ENCODE assay signal across 8 cellular contexts in genomic region chr2:66495788-66496640, GRCh38.
DNase-seq lines count a peak whose midpoint lies in the region; ATAC-seq and TF ChIP-seq lines count a peak whose summit lies in the region.

No MANE protein-coding gene starts in this region.

- WGBS in thyroid gland, 2 donors = 59 to 60% methylated on average over 12 to 13 of the region's 13 CpGs

- TF ChIP-seq EP300 in Ishikawa (IDR thresholded peaks at IDR 0.05; ENCODE audit: borderline replicate concordance) = no peak

- DNase-seq in brain microvascular endothelial cell (peak; percentile 48), kidney epithelial cell (ENCODE audit: low read depth) (peak; percentile 55), thyroid gland (peak; percentile 5 to 8), MM.1S (no peak)
- no peak for DNase-seq in activated CD4-positive, alpha-beta T cell treated with anti-CD3 and anti-CD28 coated beads for 48 hours
- no peak for DNase-seq in effector memory CD4-positive, alpha-beta T cell

- no peaks in the 10 kb centered on the region for H3K9me3 ChIP-seq in thyroid gland
- no peaks in the 10 kb centered on the region for H3K9me3 ChIP-seq in effector memory CD4-positive, alpha-beta T cell (ENCODE audit: control insufficient read depth, low read length)
- H3K9me3 ChIP-seq in MM.1S (replicated peaks; ENCODE audit: insufficient read depth, low read length) = no peaks in the 10 kb centered on the region

- H3K27me3 ChIP-seq in brain microvascular endothelial cell (replicated peaks) (no peaks in the 10 kb centered on the region), kidney epithelial cell (ENCODE audit: control insufficient read depth, insufficient read depth, low read length) (no peaks in the 10 kb centered on the region), thyroid gland (no peaks in the 10 kb centered on the region), MM.1S (replicated peaks; ENCODE audit: insufficient read depth, low read length) (no peaks in the 10 kb centered on the region)
- no peaks in the 10 kb centered on the region for H3K27me3 ChIP-seq in effector memory CD4-positive, alpha-beta T cell (replicated peaks; ENCODE audit: control insufficient read depth, insufficient read depth, low read length, poor library complexity, severe bottlenecking)

- H3K4me2 ChIP-seq in MM.1S (ENCODE audit: low read depth, low read length) = no peak overlapping the region

- no peaks in the 10 kb centered on the region for H3F3A ChIP-seq in MM.1S (ENCODE audit: insufficient read depth, low read length)

- in situ Hi-C loops in brain microvascular endothelial cell (cut with HindIII; ENCODE audit: low pct_ligation_motif_present, low sequenced_read_pairs) = no loop called here

- intact Hi-C loops in thyroid gland (cut with DNase I) = no loop called here

- no peak overlapping the region for H3K4me3 ChIP-seq in brain microvascular endothelial cell (ENCODE audit: low read depth, low read length)
- no peak overlapping the region for H3K4me3 ChIP-seq in kidney epithelial cell (ENCODE audit: low read depth, low read length)
- H3K4me3 ChIP-seq in thyroid gland (replicated peaks in 1 of 3) = no peak overlapping the region
- H3K4me3 ChIP-seq in effector memory CD4-positive, alpha-beta T cell (ENCODE audit: insufficient read depth, low read depth, low read length, poor library complexity, severe bottlenecking) = no peak overlapping the region
- H3K4me3 ChIP-seq in MM.1S (ENCODE audit: low read length) = no peak overlapping the region

- peaks cover 12% of the 10 kb centered on the region; the same call in 1 of the 2 replicates for H3K79me2 ChIP-seq in MM.1S (ENCODE audit: low read length)

- H3K27ac ChIP-seq in brain microvascular endothelial cell (no peak overlapping the region), thyroid gland (no peak overlapping the region), MM.1S (ENCODE audit: low read length) (no peak overlapping the region)
- H3K27ac ChIP-seq in effector memory CD4-positive, alpha-beta T cell (ENCODE audit: insufficient read depth, low read length, poor library complexity, severe bottlenecking) = no peak overlapping the region

- TF ChIP-seq RAD21 in Ishikawa (IDR thresholded peaks at IDR 0.05; ENCODE audit: low read depth) = no peak

- no peak overlapping the region for H2AFZ ChIP-seq in MM.1S (ENCODE audit: low read length)

- TF ChIP-seq CTCF in brain microvascular endothelial cell (IDR thresholded peaks at IDR 0.05; ENCODE audit: low read depth, low read length, missing control alignments) (peak; percentile 54), kidney epithelial cell (IDR thresholded peaks at IDR 0.05; ENCODE audit: insufficient read depth, low read length, poor library complexity, severe bottlenecking) (peak; percentile 18), thyroid gland (IDR thresholded peaks at IDR 0.05) (no peak), MM.1S (IDR thresholded peaks at IDR 0.05; ENCODE audit: low read length) (no peak)

- H3K4me1 ChIP-seq in thyroid gland (peaks cover 0 to 9% of the 10 kb centered on the region in 2 donors), MM.1S (ENCODE audit: low read length) (no peaks in the 10 kb centered on the region)
- H3K4me1 ChIP-seq in effector memory CD4-positive, alpha-beta T cell (ENCODE audit: control insufficient read depth, insufficient read depth, low read length, poor library complexity, severe bottlenecking) = no peaks in the 10 kb centered on the region

- no peaks in the 10 kb centered on the region for H4K20me1 ChIP-seq in MM.1S (ENCODE audit: insufficient read depth, low read length)

- H3K36me3 ChIP-seq in brain microvascular endothelial cell (replicated peaks) = no peaks in the 10 kb centered on the region
- H3K36me3 ChIP-seq in kidney epithelial cell (ENCODE audit: control insufficient read depth, insufficient read depth, low read length) = no peaks in the 10 kb centered on the region
- no peaks in the 10 kb centered on the region for H3K36me3 ChIP-seq in thyroid gland
- no peaks in the 10 kb centered on the region for H3K36me3 ChIP-seq in effector memory CD4-positive, alpha-beta T cell (ENCODE audit: control insufficient read depth, insufficient read depth, low read length)
- no peaks in the 10 kb centered on the region for H3K36me3 ChIP-seq in MM.1S (replicated peaks; ENCODE audit: insufficient read depth, low read length)

- no peak for TF ChIP-seq POLR2A in thyroid gland (IDR thresholded peaks at IDR 0.05)

- H3K9me2 ChIP-seq in MM.1S (replicated peaks; ENCODE audit: insufficient read depth, low read length) = no peaks in the 10 kb centered on the region

- H3K9ac ChIP-seq in MM.1S (ENCODE audit: low read length) = no peak overlapping the region

- ATAC-seq in GM21528 (IDR thresholded peaks at IDR 0.05; ENCODE audit: low FRiP score, unreplicated experiment) = no peak

TF ChIP-seq in Ishikawa, 13 proteins besides CTCF, POLR2A, EP300 and RAD21:
- TF ChIP-seq TCF12 (IDR thresholded peaks at IDR 0.05; ENCODE audit: low read depth) = no peak
- TF ChIP-seq, protein P1, sequence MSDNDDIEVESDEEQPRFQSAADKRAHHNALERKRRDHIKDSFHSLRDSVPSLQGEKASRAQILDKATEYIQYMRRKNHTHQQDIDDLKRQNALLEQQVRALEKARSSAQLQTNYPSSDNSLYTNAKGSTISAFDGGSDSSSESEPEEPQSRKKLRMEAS (IDR thresholded peaks at IDR 0.05) = no peak
- TF ChIP-seq YY1 (IDR thresholded peaks at IDR 0.05; ENCODE audit: low read depth) = no peak
- no peak for TF ChIP-seq CEBPB (IDR thresholded peaks at IDR 0.05)
- TF ChIP-seq, protein P2, sequence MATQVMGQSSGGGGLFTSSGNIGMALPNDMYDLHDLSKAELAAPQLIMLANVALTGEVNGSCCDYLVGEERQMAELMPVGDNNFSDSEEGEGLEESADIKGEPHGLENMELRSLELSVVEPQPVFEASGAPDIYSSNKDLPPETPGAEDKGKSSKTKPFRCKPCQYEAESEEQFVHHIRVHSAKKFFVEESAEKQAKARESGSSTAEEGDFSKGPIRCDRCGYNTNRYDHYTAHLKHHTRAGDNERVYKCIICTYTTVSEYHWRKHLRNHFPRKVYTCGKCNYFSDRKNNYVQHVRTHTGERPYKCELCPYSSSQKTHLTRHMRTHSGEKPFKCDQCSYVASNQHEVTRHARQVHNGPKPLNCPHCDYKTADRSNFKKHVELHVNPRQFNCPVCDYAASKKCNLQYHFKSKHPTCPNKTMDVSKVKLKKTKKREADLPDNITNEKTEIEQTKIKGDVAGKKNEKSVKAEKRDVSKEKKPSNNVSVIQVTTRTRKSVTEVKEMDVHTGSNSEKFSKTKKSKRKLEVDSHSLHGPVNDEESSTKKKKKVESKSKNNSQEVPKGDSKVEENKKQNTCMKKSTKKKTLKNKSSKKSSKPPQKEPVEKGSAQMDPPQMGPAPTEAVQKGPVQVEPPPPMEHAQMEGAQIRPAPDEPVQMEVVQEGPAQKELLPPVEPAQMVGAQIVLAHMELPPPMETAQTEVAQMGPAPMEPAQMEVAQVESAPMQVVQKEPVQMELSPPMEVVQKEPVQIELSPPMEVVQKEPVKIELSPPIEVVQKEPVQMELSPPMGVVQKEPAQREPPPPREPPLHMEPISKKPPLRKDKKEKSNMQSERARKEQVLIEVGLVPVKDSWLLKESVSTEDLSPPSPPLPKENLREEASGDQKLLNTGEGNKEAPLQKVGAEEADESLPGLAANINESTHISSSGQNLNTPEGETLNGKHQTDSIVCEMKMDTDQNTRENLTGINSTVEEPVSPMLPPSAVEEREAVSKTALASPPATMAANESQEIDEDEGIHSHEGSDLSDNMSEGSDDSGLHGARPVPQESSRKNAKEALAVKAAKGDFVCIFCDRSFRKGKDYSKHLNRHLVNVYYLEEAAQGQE (IDR thresholded peaks at IDR 0.05; ENCODE audit: low read depth) = no peak
- peak; percentile 50 for TF ChIP-seq NFIC (IDR thresholded peaks at IDR 0.05)
- TF ChIP-seq CREB1 (IDR thresholded peaks at IDR 0.05; ENCODE audit: low read depth) = no peak; the same call in 1 of the 2 replicates
- peak; percentile 15; the same call in 1 of the 2 replicates for TF ChIP-seq TEAD4 (IDR thresholded peaks at IDR 0.05)
- no peak for TF ChIP-seq TAF1 (IDR thresholded peaks at IDR 0.05; ENCODE audit: low read depth)
- TF ChIP-seq FOXM1 (IDR thresholded peaks at IDR 0.05; ENCODE audit: borderline replicate concordance, low read depth) = no peak
- TF ChIP-seq, protein P3, sequence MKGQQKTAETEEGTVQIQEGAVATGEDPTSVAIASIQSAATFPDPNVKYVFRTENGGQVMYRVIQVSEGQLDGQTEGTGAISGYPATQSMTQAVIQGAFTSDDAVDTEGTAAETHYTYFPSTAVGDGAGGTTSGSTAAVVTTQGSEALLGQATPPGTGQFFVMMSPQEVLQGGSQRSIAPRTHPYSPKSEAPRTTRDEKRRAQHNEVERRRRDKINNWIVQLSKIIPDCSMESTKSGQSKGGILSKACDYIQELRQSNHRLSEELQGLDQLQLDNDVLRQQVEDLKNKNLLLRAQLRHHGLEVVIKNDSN (IDR thresholded peaks at IDR 0.05) = no peak
TF ChIP-seq in Ishikawa: peak in this region for 2.

Comparison
In these comparisons a context has a peak if more than half of its experiments do, and no peak if none do; other contexts are left out.
1. DNase-seq: peak in brain microvascular endothelial cell (single experiment), kidney epithelial cell (single experiment) and thyroid gland (2 of 2); none in activated CD4-positive, alpha-beta T cell treated with anti-CD3 and anti-CD28 coated beads for 48 hours (single experiment), effector memory CD4-positive, alpha-beta T cell (0 of 3) and MM.1S (single experiment).
2. CTCF ChIP-seq: peak in brain microvascular endothelial cell (single experiment) and kidney epithelial cell (single experiment); none in thyroid gland (0 of 6) and MM.1S (single experiment).